Comparison of ENCODE assay signal across 1 cellular context in the genomic region with DNA sequence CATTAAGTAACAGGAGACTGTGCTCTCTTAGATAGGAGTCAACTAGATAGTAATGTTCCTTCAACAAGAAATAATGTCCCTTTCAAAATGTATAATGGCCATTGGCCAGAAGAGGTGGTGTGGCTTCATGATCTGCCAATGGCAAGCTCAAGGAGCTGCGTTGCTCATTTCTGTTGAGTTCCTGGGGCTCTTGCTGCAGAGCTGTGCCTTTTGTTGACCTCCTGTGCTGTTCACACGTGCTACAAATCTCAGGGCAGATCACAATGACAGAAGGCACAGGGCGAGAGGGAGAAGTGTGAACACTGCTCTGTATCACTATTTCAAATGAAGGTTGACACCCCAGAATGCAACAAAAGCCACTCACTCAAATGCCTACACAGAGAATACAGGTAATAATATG.
TF ChIP-seq lines count a peak whose summit lies in the region.

No MANE protein-coding gene starts in this region.

TF ChIP-seq in WTC11, 78 proteins besides CTCF, POLR2A, EP300 and RAD21 (continued from another document):
- TF ChIP-seq AR (CRISPR knock-in tag; IDR thresholded peaks at IDR 0.05) = no peak
- no peak for TF ChIP-seq MXD4 (CRISPR knock-in tag; IDR thresholded peaks at IDR 0.05; ENCODE audit: borderline replicate concordance)
